18 cellular contexts compared by ENCODE assay signal in genomic region chr4:177272007-177272406, GRCh38. TPM values are rescaled to one million over a fixed set of nuclear protein-coding genes. Genes with fewer than 3 reads are reported as not detected.
DNase-seq lines count a peak whose midpoint lies in the region; ATAC-seq and TF ChIP-seq lines count a peak whose summit lies in the region.
"Had no signal": no experiment of that assay in that cellular context is flagged by ENCODE, and none has a peak within 500 bp of the region (broad histone marks: within the 10 kb centered on the region; RNA-seq: fewer than 3 reads in every experiment).

No MANE protein-coding gene starts in this region.

- 64 to 75% methylated on average over 5 of the region's 5 CpGs for WGBS in esophagus squamous epithelium, 2 donors

- H3K4me3 ChIP-seq in DND-41 (ENCODE audit: low read depth in 1 of 2, low read length in 2 of 2) (no peak overlapping the region), OCI-LY1 (ENCODE audit: low read depth, low read length, poor library complexity, severe bottlenecking) (no peak overlapping the region), esophagus squamous epithelium (no peak overlapping the region)
- H3K4me3 ChIP-seq: HAP-1 had no signal

- TF ChIP-seq CTCF in DND-41 (IDR thresholded peaks at IDR 0.05; ENCODE audit: borderline replicate concordance, extremely low read depth, low read length, poor library complexity, severe bottlenecking) (no peak), OCI-LY1 (IDR thresholded peaks at IDR 0.05; ENCODE audit: low read length) (no peak), progenitor cell of endocrine pancreas (IDR thresholded peaks at IDR 0.05; ENCODE audit: unreplicated experiment) (no peak), esophagus squamous epithelium (IDR thresholded peaks at IDR 0.05) (no peak)

- no peak for ATAC-seq in DND-41 (ENCODE audit: insufficient read depth, low read depth)
- no peak for ATAC-seq in GM19328 (IDR thresholded peaks at IDR 0.05; ENCODE audit: unreplicated experiment)
- no peak for ATAC-seq in HG03196 (IDR thresholded peaks at IDR 0.05; ENCODE audit: unreplicated experiment)

- H2AFZ ChIP-seq in DND-41 (ENCODE audit: low read depth, low read length) = peak overlapping the region; percentile 22; the same call in 1 of the 2 replicates
- H2AFZ ChIP-seq in OCI-LY1 (ENCODE audit: low read length) = peak overlapping the region; percentile 85; the same call in 1 of the 2 replicates

- H3K4me2 ChIP-seq in DND-41 (ENCODE audit: insufficient read depth, low read length) = no peak overlapping the region
- H3K4me2 ChIP-seq in OCI-LY1 (ENCODE audit: low read length) = peak overlapping the region; percentile 4; the same call in 1 of the 2 replicates

- peak overlapping the region; percentile 35 for H3K27ac Mint-ChIP-seq in progenitor cell of endocrine pancreas
- H3K27ac Mint-ChIP-seq: B cell; CD4-positive, alpha-beta T cell had no signal

- peaks cover 3% of the 10 kb centered on the region for H3K9me3 ChIP-seq in DND-41 (ENCODE audit: insufficient read depth, low read length, severe bottlenecking)
- H3K9me3 ChIP-seq in OCI-LY1 (ENCODE audit: low read length) = no peaks in the 10 kb centered on the region
- H3K9me3 ChIP-seq in esophagus squamous epithelium = no peaks in the 10 kb centered on the region
- H3K9me3 ChIP-seq: HAP-1 had no signal

- no peak overlapping the region for H3K4me3 Mint-ChIP-seq in progenitor cell of endocrine pancreas (ENCODE audit: low read depth)
- H3K4me3 Mint-ChIP-seq: B cell; CD4-positive, alpha-beta T cell had no signal

- H3F3A ChIP-seq in OCI-LY1 (ENCODE audit: insufficient read depth, low read length) = no peaks in the 10 kb centered on the region

- no peaks in the 10 kb centered on the region for H3K9me2 ChIP-seq in OCI-LY1 (ENCODE audit: low read depth, low read length)

- H3K9me3 Mint-ChIP-seq in progenitor cell of endocrine pancreas (ENCODE audit: low read depth) = no peaks in the 10 kb centered on the region
- H3K9me3 Mint-ChIP-seq: CD4-positive, alpha-beta T cell had no signal

- H3K79me2 ChIP-seq in DND-41 (ENCODE audit: insufficient read depth, low read length) (no peaks in the 10 kb centered on the region), OCI-LY1 (ENCODE audit: insufficient read depth, low read length) (no peaks in the 10 kb centered on the region)

- intact Hi-C loops in esophagus squamous epithelium (cut with DNase I) = no loop called here

- no peak for TF ChIP-seq POLR2A in esophagus squamous epithelium (IDR thresholded peaks at IDR 0.05)

- H3K27me3 Mint-ChIP-seq in progenitor cell of endocrine pancreas = no peaks in the 10 kb centered on the region
- H3K27me3 Mint-ChIP-seq: CD4-positive, alpha-beta T cell had no signal

- no peaks in the 10 kb centered on the region for H4K20me1 ChIP-seq in DND-41 (ENCODE audit: insufficient read depth, low read length)
- H4K20me1 ChIP-seq in OCI-LY1 (ENCODE audit: insufficient read depth, low read length) = no peaks in the 10 kb centered on the region

- DNase-seq in DND-41 (no peak), astrocyte of the hippocampus (ENCODE audit: low read depth, low spot score) (peak; percentile 14), progenitor cell of endocrine pancreas (ENCODE audit: low spot score, unreplicated experiment) (no peak), esophagus squamous epithelium (lab: John Stamatoyannopoulos, UW) (no peak)
- DNase-seq: C1 segment of cervical spinal cord; CD4-positive, alpha-beta T cell; COR-L47; DMS153; DMS79 treated with DMSO at 0.1 percent for 48 hours; GDM1; GOT3; KBM-7 had no signal

- H3K4me1 ChIP-seq in DND-41 (ENCODE audit: insufficient read depth, low read length) (peaks cover 4% of the 10 kb centered on the region; the same call in 1 of the 2 replicates), OCI-LY1 (ENCODE audit: insufficient read depth, low read length, severe bottlenecking) (peaks cover 20% of the 10 kb centered on the region), esophagus squamous epithelium (no peaks in the 10 kb centered on the region)
- H3K4me1 ChIP-seq: HAP-1 had no signal

- H3K36me3 Mint-ChIP-seq in progenitor cell of endocrine pancreas (ENCODE audit: insufficient read depth) = no peaks in the 10 kb centered on the region

- H3K36me3 ChIP-seq in DND-41 (ENCODE audit: insufficient read depth, low read length) (no peaks in the 10 kb centered on the region), OCI-LY1 (ENCODE audit: insufficient read depth, low read length) (no peaks in the 10 kb centered on the region), esophagus squamous epithelium (no peaks in the 10 kb centered on the region)
- H3K36me3 ChIP-seq: HAP-1 had no signal

- no peak overlapping the region for H3K27ac ChIP-seq in DND-41 (ENCODE audit: low read length)
- H3K27ac ChIP-seq in OCI-LY1 (ENCODE audit: low read depth, low read length, poor library complexity, severe bottlenecking) = peak overlapping the region; percentile 48
- H3K27ac ChIP-seq in esophagus squamous epithelium = no peak overlapping the region
- H3K27ac ChIP-seq: HL-60 had no signal

- H3K4me1 Mint-ChIP-seq in progenitor cell of endocrine pancreas (ENCODE audit: low read depth) = peaks cover 17% of the 10 kb centered on the region
- H3K4me1 Mint-ChIP-seq: B cell had no signal

- no peak overlapping the region for H3K9ac ChIP-seq in DND-41 (ENCODE audit: low read depth, low read length)
- H3K9ac ChIP-seq in OCI-LY1 (ENCODE audit: low read length) = peak overlapping the region; percentile 7; the same call in 1 of the 2 replicates

- H3K27me3 ChIP-seq in DND-41 (ENCODE audit: insufficient read depth, low read length, poor library complexity) = no peaks in the 10 kb centered on the region
- no peaks in the 10 kb centered on the region for H3K27me3 ChIP-seq in OCI-LY1 (ENCODE audit: insufficient read depth, low read length)
- H3K27me3 ChIP-seq in esophagus squamous epithelium = no peaks in the 10 kb centered on the region

RNA-seq across cellular contexts. Expression of gene NEIL3, which starts 37.7 kb away (rescaled TPM):
- 6.6 and 7.9 TPM in 2 replicates for total RNA-seq in progenitor cell of endocrine pancreas
- 1 to 10 TPM; 2.1 to 8.3 (median 3.4) TPM for total RNA-seq in esophagus squamous epithelium
